15 cellular contexts compared by ENCODE assay signal in the genomic region with DNA sequence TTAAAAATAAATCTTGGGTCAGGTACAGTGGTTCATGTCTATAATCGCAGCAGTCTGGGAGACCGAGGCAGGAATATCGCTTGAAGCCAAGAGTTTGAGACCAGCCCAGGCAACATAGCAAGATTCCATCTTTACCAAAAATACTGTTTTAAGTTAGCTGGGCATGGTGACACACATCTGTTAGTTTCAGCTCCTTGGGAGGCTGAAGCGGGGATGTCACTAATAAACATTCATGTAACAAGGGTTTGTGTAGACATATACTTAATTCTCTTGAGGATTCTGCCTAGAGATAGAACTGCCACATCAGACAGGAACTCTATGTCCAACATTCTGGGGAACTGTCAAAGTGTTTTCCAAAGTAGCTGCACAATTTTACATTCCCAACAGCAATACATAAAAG.
A peak's percentile ranks its signal among the peaks of the same experiment; 100 is the strongest.
DNase-seq lines count a peak whose midpoint lies in the region; ATAC-seq and TF ChIP-seq lines count a peak whose summit lies in the region.
"Had no signal": no experiment of that assay in that cellular context is flagged by ENCODE, and none has a peak within 500 bp of the region (broad histone marks: within the 10 kb centered on the region; RNA-seq: fewer than 3 reads in every experiment).

No MANE protein-coding gene starts in this region.

- peak; percentile 62 for ATAC-seq in GM21619 (IDR thresholded peaks at IDR 0.05; ENCODE audit: unreplicated experiment)

- no peaks in the 10 kb centered on the region for H3K27me3 ChIP-seq in BLaER1 treated with 17β-estradiol and CSF1 and Interleukin-3, amounts not matched to agents 10 nM and 100 nM
- no peaks in the 10 kb centered on the region for H3K27me3 ChIP-seq in esophagus muscularis mucosa
- no peaks in the 10 kb centered on the region for H3K27me3 ChIP-seq in tibial artery

- no peak for TF ChIP-seq EP300 in esophagus muscularis mucosa (IDR thresholded peaks at IDR 0.05)

- peak overlapping the region in 9 of 11 experiments; percentile 53 to 79 (median 65); a peak in 19 of 22 replicates for H3K27ac ChIP-seq in BLaER1 treated with 17β-estradiol and CSF1 and Interleukin-3, amounts not matched to agents 10 nM and 100 nM
- H3K27ac ChIP-seq in esophagus muscularis mucosa (replicated peaks in 1 of 4) (no peak overlapping the region), tibial artery (peak overlapping the region; percentile 8 to 26)
- H3K27ac ChIP-seq: GM23248 had no signal

- H3K4me1 ChIP-seq in BLaER1 treated with 17β-estradiol and CSF1 and Interleukin-3, amounts not matched to agents 10 nM and 100 nM: peaks cover 66 to 80% (median 75%) of the 10 kb centered on the region in 10 experiments
- H3K4me1 ChIP-seq in esophagus muscularis mucosa (peaks cover 0 to 55% (median 48%) of the 10 kb centered on the region in 4 donors), tibial artery (peaks cover 0 to 70% (median 28%) of the 10 kb centered on the region in 4 donors)
- H3K4me1 ChIP-seq: Caco-2 had no signal

- H3K4me2 ChIP-seq in BLaER1 treated with 17β-estradiol and CSF1 and Interleukin-3, amounts not matched to agents 10 nM and 100 nM: peak overlapping the region; percentile 33 to 88 (median 82)

- in situ Hi-C loops in KBM-7 (cut with MboI; ENCODE audit: low pct_unique_long_range_greater_than_20kb, low sequenced_read_pairs): no loop called here

- DNase-seq in esophagus muscularis mucosa (ENCODE audit: extremely low spot score): peak; percentile 17
- no peak for DNase-seq in tibial artery
- no peak for DNase-seq in DMS79 (lab: John Stamatoyannopoulos, UW)
- no peak for DNase-seq in SIG-M5 treated with dmso at 0.1 percent for 504 hours (lab: John Stamatoyannopoulos, UW; ENCODE audit: unreplicated experiment)
- no peak for DNase-seq in KBM-7
- DNase-seq: 8988T; C1 segment of cervical spinal cord; Caco-2; CD8-positive, alpha-beta memory T cell; GF-D8; GM23248; H9; IMR-90 had no signal

- peaks cover 11 to 36% (median 26%) of the 10 kb centered on the region in 11 experiments; a peak in 21 of 22 replicates for H3K36me3 ChIP-seq in BLaER1 treated with 17β-estradiol and CSF1 and Interleukin-3, amounts not matched to agents 10 nM and 100 nM
- H3K36me3 ChIP-seq in esophagus muscularis mucosa (no peaks in the 10 kb centered on the region), tibial artery (peaks cover 0 to under 1% (median 0%) of the 10 kb centered on the region in 3 donors)

- H3K9ac ChIP-seq in BLaER1 treated with 17β-estradiol and CSF1 and Interleukin-3, amounts not matched to agents 10 nM and 100 nM: peak overlapping the region in 6 of 11 experiments; percentile 6 to 44 (median 32); a peak in 9 of 22 replicates
- H3K9ac ChIP-seq: GM23248 had no signal

- peaks cover 7 to 63% (median 22%) of the 10 kb centered on the region in 11 experiments; a peak in 20 of 22 replicates for H4K20me1 ChIP-seq in BLaER1 treated with 17β-estradiol and CSF1 and Interleukin-3, amounts not matched to agents 10 nM and 100 nM

- intact Hi-C loops in esophagus muscularis mucosa (cut with DNase I): no loop called here
- intact Hi-C loops in tibial artery (cut with DNase I; ENCODE audit: low total_unique reads): no loop called here

- H3K9me3 ChIP-seq in BLaER1 treated with 17β-estradiol and CSF1 and Interleukin-3, amounts not matched to agents 10 nM and 100 nM (replicated peaks in 1 of 11): peaks cover 18 to 34% (median 26%) of the 10 kb centered on the region in 11 experiments
- H3K9me3 ChIP-seq in esophagus muscularis mucosa: no peaks in the 10 kb centered on the region
- H3K9me3 ChIP-seq in tibial artery: no peaks in the 10 kb centered on the region
- H3K9me3 ChIP-seq: Caco-2 had no signal

- TF ChIP-seq CTCF in esophagus muscularis mucosa (IDR thresholded peaks at IDR 0.05): no peak
- TF ChIP-seq CTCF in tibial artery (IDR thresholded peaks at IDR 0.05): no peak

- TF ChIP-seq POLR2A in esophagus muscularis mucosa (IDR thresholded peaks at IDR 0.05; ENCODE audit: low read depth): no peak

- WGBS in esophagus muscularis mucosa: 100% methylated on average over 4 of the region's 4 CpGs

- H3K4me3 ChIP-seq in BLaER1 treated with 17β-estradiol and CSF1 and Interleukin-3, amounts not matched to agents 10 nM and 100 nM: peak overlapping the region in 2 of 10 experiments; percentile 5 to 9; a peak in 1 of 20 replicates
- H3K4me3 ChIP-seq in esophagus muscularis mucosa (no peak overlapping the region), tibial artery (no peak overlapping the region)
- H3K4me3 ChIP-seq: GM23248 had no signal

Comparison
In these comparisons a context has a peak if more than half of its experiments do, and no peak if none do; other contexts are left out.
1. H3K27ac ChIP-seq: peak in BLaER1 treated with 17β-estradiol and CSF1 and Interleukin-3, amounts not matched to agents 10 nM and 100 nM (9 of 11) and tibial artery (2 of 2); none in esophagus muscularis mucosa (0 of 4).